Comparison of ENCODE assay signal across 2 cellular contexts in the genomic region with DNA sequence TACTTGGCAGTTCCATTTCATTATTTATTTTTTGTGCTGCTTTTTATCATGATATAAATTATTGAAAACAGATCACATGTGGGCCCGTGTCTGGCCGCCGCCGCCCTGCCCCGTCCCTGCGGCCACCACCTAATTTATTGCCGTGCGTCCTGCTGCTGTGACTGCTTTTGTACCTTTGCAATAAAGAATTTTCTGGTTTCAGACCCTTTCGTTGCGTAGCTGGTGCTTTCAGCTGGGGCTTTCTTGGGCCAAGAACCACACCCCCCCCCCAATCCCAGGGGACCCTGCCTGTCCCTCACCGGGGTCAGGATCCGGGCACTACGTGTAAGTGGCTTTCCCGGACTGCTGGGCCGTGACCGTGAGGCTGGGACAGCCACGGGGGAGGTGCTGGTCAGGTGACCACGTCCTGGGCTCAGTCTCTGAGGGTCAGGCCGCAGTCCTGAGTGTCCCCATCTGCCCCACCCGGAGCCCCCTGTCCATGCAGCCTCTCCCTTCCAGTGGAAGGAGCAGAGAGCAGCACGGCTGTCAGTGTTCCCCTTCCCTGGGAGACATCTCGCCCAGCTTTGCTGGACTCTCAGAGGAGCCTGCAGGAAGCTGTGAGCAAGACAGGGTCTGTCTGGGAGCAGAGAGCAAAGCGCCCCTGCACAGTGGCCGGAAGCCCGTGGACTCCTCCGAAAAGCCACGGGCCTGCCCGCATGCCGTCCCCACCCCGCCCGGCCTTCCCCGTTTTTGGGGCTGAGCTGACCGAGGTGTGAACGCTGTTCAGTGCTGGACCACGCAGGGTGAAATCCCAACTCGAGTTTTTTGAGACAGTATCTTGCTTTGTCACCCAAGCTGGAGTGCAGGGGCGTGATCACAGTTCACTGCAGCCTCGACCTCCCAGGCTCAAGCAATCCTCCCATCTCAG.
TF ChIP-seq lines count a peak whose summit lies in the region.

No MANE protein-coding gene starts in this region.

TF ChIP-seq in SK-N-SH, 30 proteins besides CTCF, POLR2A, EP300 and RAD21 (continued from another document):
- TF ChIP-seq, protein P1, sequence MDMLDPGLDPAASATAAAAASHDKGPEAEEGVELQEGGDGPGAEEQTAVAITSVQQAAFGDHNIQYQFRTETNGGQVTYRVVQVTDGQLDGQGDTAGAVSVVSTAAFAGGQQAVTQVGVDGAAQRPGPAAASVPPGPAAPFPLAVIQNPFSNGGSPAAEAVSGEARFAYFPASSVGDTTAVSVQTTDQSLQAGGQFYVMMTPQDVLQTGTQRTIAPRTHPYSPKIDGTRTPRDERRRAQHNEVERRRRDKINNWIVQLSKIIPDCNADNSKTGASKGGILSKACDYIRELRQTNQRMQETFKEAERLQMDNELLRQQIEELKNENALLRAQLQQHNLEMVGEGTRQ (IDR thresholded peaks at IDR 0.05; ENCODE audit: borderline replicate concordance, low read depth, low read length) = no peak
- TF ChIP-seq, protein P2, sequence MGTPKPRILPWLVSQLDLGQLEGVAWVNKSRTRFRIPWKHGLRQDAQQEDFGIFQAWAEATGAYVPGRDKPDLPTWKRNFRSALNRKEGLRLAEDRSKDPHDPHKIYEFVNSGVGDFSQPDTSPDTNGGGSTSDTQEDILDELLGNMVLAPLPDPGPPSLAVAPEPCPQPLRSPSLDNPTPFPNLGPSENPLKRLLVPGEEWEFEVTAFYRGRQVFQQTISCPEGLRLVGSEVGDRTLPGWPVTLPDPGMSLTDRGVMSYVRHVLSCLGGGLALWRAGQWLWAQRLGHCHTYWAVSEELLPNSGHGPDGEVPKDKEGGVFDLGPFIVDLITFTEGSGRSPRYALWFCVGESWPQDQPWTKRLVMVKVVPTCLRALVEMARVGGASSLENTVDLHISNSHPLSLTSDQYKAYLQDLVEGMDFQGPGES (IDR thresholded peaks at IDR 0.05; ENCODE audit: low read depth, low read length) = no peak
- TF ChIP-seq RCOR1 (IDR thresholded peaks at IDR 0.05; ENCODE audit: low read length) (no peak), TEAD4 (IDR thresholded peaks at IDR 0.05; ENCODE audit: borderline replicate concordance, insufficient read depth) (no peak), FOXJ3 (CRISPR knock-in tag; IDR thresholded peaks at IDR 0.05) (no peak), TAF1 (IDR thresholded peaks at IDR 0.05; ENCODE audit: borderline replicate concordance, low read depth, low read length) (no peak), GATA2 (CRISPR knock-in tag; IDR thresholded peaks at IDR 0.05) (no peak), SIN3A (IDR thresholded peaks at IDR 0.05; ENCODE audit: borderline replicate concordance, low read depth, low read length) (no peak), FOSL2 (IDR thresholded peaks at IDR 0.05; ENCODE audit: borderline replicate concordance, low read depth) (no peak)
- TF ChIP-seq, protein P3, sequence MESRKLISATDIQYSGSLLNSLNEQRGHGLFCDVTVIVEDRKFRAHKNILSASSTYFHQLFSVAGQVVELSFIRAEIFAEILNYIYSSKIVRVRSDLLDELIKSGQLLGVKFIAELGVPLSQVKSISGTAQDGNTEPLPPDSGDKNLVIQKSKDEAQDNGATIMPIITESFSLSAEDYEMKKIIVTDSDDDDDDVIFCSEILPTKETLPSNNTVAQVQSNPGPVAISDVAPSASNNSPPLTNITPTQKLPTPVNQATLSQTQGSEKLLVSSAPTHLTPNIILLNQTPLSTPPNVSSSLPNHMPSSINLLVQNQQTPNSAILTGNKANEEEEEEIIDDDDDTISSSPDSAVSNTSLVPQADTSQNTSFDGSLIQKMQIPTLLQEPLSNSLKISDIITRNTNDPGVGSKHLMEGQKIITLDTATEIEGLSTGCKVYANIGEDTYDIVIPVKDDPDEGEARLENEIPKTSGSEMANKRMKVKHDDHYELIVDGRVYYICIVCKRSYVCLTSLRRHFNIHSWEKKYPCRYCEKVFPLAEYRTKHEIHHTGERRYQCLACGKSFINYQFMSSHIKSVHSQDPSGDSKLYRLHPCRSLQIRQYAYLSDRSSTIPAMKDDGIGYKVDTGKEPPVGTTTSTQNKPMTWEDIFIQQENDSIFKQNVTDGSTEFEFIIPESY (IDR thresholded peaks at IDR 0.05; ENCODE audit: borderline replicate concordance, low read depth) = no peak

TF ChIP-seq in SK-N-SH treated with all-trans-retinoic acid at 6 μM for 48 hours, 23 proteins besides CTCF, POLR2A, EP300 and RAD21 (continued from another document):
- TF ChIP-seq, protein P4, sequence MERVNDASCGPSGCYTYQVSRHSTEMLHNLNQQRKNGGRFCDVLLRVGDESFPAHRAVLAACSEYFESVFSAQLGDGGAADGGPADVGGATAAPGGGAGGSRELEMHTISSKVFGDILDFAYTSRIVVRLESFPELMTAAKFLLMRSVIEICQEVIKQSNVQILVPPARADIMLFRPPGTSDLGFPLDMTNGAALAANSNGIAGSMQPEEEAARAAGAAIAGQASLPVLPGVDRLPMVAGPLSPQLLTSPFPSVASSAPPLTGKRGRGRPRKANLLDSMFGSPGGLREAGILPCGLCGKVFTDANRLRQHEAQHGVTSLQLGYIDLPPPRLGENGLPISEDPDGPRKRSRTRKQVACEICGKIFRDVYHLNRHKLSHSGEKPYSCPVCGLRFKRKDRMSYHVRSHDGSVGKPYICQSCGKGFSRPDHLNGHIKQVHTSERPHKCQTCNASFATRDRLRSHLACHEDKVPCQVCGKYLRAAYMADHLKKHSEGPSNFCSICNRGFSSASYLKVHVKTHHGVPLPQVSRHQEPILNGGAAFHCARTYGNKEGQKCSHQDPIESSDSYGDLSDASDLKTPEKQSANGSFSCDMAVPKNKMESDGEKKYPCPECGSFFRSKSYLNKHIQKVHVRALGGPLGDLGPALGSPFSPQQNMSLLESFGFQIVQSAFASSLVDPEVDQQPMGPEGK (CRISPR knock-in tag; IDR thresholded peaks at IDR 0.05; ENCODE audit: borderline replicate concordance) = no peak
- TF ChIP-seq, protein P5, sequence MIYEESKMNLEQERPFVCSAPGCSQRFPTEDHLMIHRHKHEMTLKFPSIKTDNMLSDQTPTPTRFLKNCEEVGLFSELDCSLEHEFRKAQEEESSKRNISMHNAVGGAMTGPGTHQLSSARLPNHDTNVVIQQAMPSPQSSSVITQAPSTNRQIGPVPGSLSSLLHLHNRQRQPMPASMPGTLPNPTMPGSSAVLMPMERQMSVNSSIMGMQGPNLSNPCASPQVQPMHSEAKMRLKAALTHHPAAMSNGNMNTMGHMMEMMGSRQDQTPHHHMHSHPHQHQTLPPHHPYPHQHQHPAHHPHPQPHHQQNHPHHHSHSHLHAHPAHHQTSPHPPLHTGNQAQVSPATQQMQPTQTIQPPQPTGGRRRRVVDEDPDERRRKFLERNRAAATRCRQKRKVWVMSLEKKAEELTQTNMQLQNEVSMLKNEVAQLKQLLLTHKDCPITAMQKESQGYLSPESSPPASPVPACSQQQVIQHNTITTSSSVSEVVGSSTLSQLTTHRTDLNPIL (CRISPR knock-in tag; IDR thresholded peaks at IDR 0.05; ENCODE audit: low read depth) = no peak
- TF ChIP-seq PPARA (CRISPR knock-in tag; IDR thresholded peaks at IDR 0.05; ENCODE audit: borderline replicate concordance) = no peak
